Comparison of ENCODE assay signal across 1 cellular context in the genomic region with DNA sequence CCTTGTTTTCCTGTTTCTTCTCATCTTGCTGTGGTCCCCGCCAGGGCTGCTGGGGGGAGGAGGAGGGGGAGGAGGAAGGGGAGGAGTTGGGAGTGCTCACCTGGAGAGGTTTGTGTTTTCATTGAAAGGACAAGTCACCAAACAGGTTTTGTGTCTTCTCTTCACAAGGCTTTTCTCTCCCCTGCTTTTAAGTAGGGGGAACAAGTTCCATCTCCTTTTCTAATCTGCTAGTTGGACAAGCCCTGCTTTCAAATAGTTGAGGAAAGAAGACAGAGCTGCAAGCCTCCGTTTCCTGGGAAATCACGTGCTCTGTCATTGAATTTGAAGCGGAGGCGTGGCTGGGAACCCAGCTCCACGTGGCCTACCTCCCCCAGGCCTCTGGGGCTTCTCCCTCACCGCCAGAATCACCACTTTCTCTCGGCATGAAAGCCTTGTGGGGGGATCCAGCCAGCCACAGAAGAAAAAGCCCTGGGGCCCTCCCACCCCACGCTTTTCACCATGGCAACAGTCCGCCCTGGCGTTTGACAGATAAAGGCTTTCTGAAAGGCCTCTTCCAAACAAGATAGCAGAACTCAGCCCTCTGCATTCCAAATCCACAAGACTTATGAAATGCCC.
TF ChIP-seq lines count a peak whose summit lies in the region.

No MANE protein-coding gene starts in this region.

TF ChIP-seq in HepG2, 621 proteins besides CTCF, POLR2A, EP300 and RAD21 (continued from another document and continues in another):
- TF ChIP-seq THRA (CRISPR knock-in tag; IDR thresholded peaks at IDR 0.05; ENCODE audit: borderline replicate concordance) = peak; percentile 47; the same call in 1 of the 2 replicates
- no peak for TF ChIP-seq RCOR2 (CRISPR knock-in tag; IDR thresholded peaks at IDR 0.05)
- TF ChIP-seq HMG20A (CRISPR knock-in tag; IDR thresholded peaks at IDR 0.05; ENCODE audit: borderline replicate concordance) = 0 out of 2 replicates have a peak, but pooled peaks have one; percentile 31
- peak; percentile 65 for TF ChIP-seq ZNF605 (CRISPR knock-in tag; IDR thresholded peaks at IDR 0.05)
- peak; percentile 87; the same call in 1 of the 2 replicates for TF ChIP-seq NFKB2 (CRISPR knock-in tag; IDR thresholded peaks at IDR 0.05; ENCODE audit: borderline replicate concordance)
- 0 out of 2 replicates have a peak, but pooled peaks have one; percentile 24 for TF ChIP-seq SNAI1 (CRISPR knock-in tag; IDR thresholded peaks at IDR 0.05; ENCODE audit: borderline replicate concordance)
- peak; percentile 47 for TF ChIP-seq PCBP2 (optimal IDR thresholded peaks at IDR 0.05; ENCODE audit: low read depth, low read length, poor library complexity, severe bottlenecking)
- TF ChIP-seq JUNB (CRISPR knock-in tag; IDR thresholded peaks at IDR 0.05; ENCODE audit: borderline replicate concordance) = no peak
- peak; percentile 7; the same call in 1 of the 2 replicates for TF ChIP-seq ZNF563 (CRISPR knock-in tag; IDR thresholded peaks at IDR 0.05)
- TF ChIP-seq KDM2A (CRISPR knock-in tag; IDR thresholded peaks at IDR 0.05; ENCODE audit: borderline replicate concordance, low read depth) = peak; percentile 54; the same call in 1 of the 2 replicates
- TF ChIP-seq, protein P1, sequence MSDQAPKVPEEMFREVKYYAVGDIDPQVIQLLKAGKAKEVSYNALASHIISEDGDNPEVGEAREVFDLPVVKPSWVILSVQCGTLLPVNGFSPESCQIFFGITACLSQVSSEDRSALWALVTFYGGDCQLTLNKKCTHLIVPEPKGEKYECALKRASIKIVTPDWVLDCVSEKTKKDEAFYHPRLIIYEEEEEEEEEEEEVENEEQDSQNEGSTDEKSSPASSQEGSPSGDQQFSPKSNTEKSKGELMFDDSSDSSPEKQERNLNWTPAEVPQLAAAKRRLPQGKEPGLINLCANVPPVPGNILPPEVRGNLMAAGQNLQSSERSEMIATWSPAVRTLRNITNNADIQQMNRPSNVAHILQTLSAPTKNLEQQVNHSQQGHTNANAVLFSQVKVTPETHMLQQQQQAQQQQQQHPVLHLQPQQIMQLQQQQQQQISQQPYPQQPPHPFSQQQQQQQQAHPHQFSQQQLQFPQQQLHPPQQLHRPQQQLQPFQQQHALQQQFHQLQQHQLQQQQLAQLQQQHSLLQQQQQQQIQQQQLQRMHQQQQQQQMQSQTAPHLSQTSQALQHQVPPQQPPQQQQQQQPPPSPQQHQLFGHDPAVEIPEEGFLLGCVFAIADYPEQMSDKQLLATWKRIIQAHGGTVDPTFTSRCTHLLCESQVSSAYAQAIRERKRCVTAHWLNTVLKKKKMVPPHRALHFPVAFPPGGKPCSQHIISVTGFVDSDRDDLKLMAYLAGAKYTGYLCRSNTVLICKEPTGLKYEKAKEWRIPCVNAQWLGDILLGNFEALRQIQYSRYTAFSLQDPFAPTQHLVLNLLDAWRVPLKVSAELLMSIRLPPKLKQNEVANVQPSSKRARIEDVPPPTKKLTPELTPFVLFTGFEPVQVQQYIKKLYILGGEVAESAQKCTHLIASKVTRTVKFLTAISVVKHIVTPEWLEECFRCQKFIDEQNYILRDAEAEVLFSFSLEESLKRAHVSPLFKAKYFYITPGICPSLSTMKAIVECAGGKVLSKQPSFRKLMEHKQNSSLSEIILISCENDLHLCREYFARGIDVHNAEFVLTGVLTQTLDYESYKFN (CRISPR knock-in tag; conservative IDR thresholded peaks at IDR 0.05) = no peak
- TF ChIP-seq FOXC1 (CRISPR knock-in tag; IDR thresholded peaks at IDR 0.05; ENCODE audit: borderline replicate concordance) = peak; percentile 80; the same call in 1 of the 2 replicates
- no peak for TF ChIP-seq BRCA1 (CRISPR knock-in tag; IDR thresholded peaks at IDR 0.05)
- TF ChIP-seq USF2 (IDR thresholded peaks at IDR 0.05; ENCODE audit: low read depth, low read length) = peak; percentile 86
- peak; percentile 87; the same call in 1 of the 2 replicates for TF ChIP-seq USF2 (CRISPR knock-in tag; IDR thresholded peaks at IDR 0.05; ENCODE audit: borderline replicate concordance)
- TF ChIP-seq ZNF12 (CRISPR knock-in tag; IDR thresholded peaks at IDR 0.05) = 0 out of 2 replicates have a peak, but pooled peaks have one; percentile 31
- TF ChIP-seq MTA3 (CRISPR knock-in tag; IDR thresholded peaks at IDR 0.05) = no peak
- TF ChIP-seq MTF2 (CRISPR knock-in tag; IDR thresholded peaks at IDR 0.05; ENCODE audit: borderline replicate concordance) = no peak
- TF ChIP-seq ZSCAN9 (CRISPR knock-in tag; IDR thresholded peaks at IDR 0.05; ENCODE audit: borderline replicate concordance) = peak; percentile 67; the same call in 1 of the 2 replicates
- TF ChIP-seq, protein P2, sequence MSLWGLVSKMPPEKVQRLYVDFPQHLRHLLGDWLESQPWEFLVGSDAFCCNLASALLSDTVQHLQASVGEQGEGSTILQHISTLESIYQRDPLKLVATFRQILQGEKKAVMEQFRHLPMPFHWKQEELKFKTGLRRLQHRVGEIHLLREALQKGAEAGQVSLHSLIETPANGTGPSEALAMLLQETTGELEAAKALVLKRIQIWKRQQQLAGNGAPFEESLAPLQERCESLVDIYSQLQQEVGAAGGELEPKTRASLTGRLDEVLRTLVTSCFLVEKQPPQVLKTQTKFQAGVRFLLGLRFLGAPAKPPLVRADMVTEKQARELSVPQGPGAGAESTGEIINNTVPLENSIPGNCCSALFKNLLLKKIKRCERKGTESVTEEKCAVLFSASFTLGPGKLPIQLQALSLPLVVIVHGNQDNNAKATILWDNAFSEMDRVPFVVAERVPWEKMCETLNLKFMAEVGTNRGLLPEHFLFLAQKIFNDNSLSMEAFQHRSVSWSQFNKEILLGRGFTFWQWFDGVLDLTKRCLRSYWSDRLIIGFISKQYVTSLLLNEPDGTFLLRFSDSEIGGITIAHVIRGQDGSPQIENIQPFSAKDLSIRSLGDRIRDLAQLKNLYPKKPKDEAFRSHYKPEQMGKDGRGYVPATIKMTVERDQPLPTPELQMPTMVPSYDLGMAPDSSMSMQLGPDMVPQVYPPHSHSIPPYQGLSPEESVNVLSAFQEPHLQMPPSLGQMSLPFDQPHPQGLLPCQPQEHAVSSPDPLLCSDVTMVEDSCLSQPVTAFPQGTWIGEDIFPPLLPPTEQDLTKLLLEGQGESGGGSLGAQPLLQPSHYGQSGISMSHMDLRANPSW (CRISPR knock-in tag; IDR thresholded peaks at IDR 0.05; ENCODE audit: borderline replicate concordance) = 0 out of 2 replicates have a peak, but pooled peaks have one; percentile 78
- TF ChIP-seq SP4 (CRISPR knock-in tag; IDR thresholded peaks at IDR 0.05) = peak; percentile 42
- peak; percentile 31; the same call in 1 of the 2 replicates for TF ChIP-seq CREM (IDR thresholded peaks at IDR 0.05)
- no peak for TF ChIP-seq CREM (CRISPR knock-in tag; IDR thresholded peaks at IDR 0.05)
- TF ChIP-seq IRX3 (CRISPR knock-in tag; IDR thresholded peaks at IDR 0.05; ENCODE audit: borderline replicate concordance, low read depth) = no peak; the same call in 1 of the 2 replicates
- no peak for TF ChIP-seq ZNF280B (CRISPR knock-in tag; IDR thresholded peaks at IDR 0.05; ENCODE audit: borderline replicate concordance)
- no peak for TF ChIP-seq ZNF256 (CRISPR knock-in tag; conservative IDR thresholded peaks at IDR 0.05)
- TF ChIP-seq IRF1 (CRISPR knock-in tag; IDR thresholded peaks at IDR 0.05; ENCODE audit: low read depth) = no peak
- peak; percentile 71; the same call in 1 of the 2 replicates for TF ChIP-seq ZNF224 (CRISPR knock-in tag; IDR thresholded peaks at IDR 0.05)
- peak; percentile 78; the same call in 1 of the 2 replicates for TF ChIP-seq MXD1 (CRISPR knock-in tag; IDR thresholded peaks at IDR 0.05)
- 0 out of 2 replicates have a peak, but pooled peaks have one; percentile 39 for TF ChIP-seq RBAK (CRISPR knock-in tag; IDR thresholded peaks at IDR 0.05)
- peak; percentile 57; the same call in 1 of the 2 replicates for TF ChIP-seq ZIK1 (CRISPR knock-in tag; IDR thresholded peaks at IDR 0.05; ENCODE audit: borderline replicate concordance, low read depth)
- TF ChIP-seq, protein P3, sequence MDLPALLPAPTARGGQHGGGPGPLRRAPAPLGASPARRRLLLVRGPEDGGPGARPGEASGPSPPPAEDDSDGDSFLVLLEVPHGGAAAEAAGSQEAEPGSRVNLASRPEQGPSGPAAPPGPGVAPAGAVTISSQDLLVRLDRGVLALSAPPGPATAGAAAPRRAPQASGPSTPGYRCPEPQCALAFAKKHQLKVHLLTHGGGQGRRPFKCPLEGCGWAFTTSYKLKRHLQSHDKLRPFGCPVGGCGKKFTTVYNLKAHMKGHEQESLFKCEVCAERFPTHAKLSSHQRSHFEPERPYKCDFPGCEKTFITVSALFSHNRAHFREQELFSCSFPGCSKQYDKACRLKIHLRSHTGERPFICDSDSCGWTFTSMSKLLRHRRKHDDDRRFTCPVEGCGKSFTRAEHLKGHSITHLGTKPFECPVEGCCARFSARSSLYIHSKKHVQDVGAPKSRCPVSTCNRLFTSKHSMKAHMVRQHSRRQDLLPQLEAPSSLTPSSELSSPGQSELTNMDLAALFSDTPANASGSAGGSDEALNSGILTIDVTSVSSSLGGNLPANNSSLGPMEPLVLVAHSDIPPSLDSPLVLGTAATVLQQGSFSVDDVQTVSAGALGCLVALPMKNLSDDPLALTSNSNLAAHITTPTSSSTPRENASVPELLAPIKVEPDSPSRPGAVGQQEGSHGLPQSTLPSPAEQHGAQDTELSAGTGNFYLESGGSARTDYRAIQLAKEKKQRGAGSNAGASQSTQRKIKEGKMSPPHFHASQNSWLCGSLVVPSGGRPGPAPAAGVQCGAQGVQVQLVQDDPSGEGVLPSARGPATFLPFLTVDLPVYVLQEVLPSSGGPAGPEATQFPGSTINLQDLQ (CRISPR knock-in tag; IDR thresholded peaks at IDR 0.05) = no peak
- TF ChIP-seq ZNF264 (CRISPR knock-in tag; IDR thresholded peaks at IDR 0.05) = no peak
- TF ChIP-seq ZNF263 (CRISPR knock-in tag; IDR thresholded peaks at IDR 0.05) = peak; percentile 99
- no peak for TF ChIP-seq NFYB (CRISPR knock-in tag; IDR thresholded peaks at IDR 0.05)
- TF ChIP-seq MXD3 (CRISPR knock-in tag; IDR thresholded peaks at IDR 0.05) = peak; percentile 95
- TF ChIP-seq KDM5A (IDR thresholded peaks at IDR 0.05; ENCODE audit: borderline replicate concordance, low read length) = no peak
- peak; percentile 8; the same call in 1 of the 2 replicates for TF ChIP-seq SOX13 (IDR thresholded peaks at IDR 0.05)
- TF ChIP-seq SOX13 (CRISPR knock-in tag; conservative IDR thresholded peaks at IDR 0.05 in 1 of 2, IDR thresholded peaks at IDR 0.05 in 1 of 2) = peak in 1 of 2 experiments; percentile 61; a peak in 1 of 4 replicates
- TF ChIP-seq, protein P4, sequence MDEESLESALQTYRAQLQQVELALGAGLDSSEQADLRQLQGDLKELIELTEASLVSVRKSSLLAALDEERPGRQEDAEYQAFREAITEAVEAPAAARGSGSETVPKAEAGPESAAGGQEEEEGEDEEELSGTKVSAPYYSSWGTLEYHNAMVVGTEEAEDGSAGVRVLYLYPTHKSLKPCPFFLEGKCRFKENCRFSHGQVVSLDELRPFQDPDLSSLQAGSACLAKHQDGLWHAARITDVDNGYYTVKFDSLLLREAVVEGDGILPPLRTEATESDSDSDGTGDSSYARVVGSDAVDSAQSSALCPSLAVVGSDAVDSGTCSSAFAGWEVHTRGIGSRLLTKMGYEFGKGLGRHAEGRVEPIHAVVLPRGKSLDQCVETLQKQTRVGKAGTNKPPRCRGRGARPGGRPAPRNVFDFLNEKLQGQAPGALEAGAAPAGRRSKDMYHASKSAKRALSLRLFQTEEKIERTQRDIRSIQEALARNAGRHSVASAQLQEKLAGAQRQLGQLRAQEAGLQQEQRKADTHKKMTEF (CRISPR knock-in tag; IDR thresholded peaks at IDR 0.05) = peak; percentile 62; the same call in 1 of the 2 replicates
- peak; percentile 69; the same call in 1 of the 2 replicates for TF ChIP-seq ZFX (CRISPR knock-in tag; IDR thresholded peaks at IDR 0.05; ENCODE audit: low read depth)
